In the genomic region with DNA sequence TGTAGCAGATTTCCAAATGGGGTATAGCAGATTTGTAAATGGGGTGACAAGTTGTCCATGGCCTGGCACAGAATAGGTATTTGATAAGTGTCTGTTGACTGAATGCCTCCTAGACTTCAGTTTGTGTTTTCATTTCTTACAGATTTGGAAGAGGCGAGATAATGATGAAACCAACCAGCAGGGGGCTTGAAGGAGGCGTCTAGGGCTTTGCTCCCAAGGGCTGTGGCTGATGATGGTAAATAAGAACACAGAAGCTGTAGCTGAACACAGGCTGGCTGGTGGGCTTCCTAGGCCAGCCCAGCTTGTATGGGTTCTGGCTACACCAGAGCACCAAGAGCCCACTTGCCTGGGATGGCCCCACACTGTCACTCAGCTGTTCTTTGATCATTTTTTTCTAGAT, we compare ENCODE assay signal across 8 cellular contexts. TPM values are rescaled to one million over a fixed set of nuclear protein-coding genes. Genes with fewer than 3 reads are reported as not detected.
DNase-seq lines count a peak whose midpoint lies in the region; ATAC-seq and TF ChIP-seq lines count a peak whose summit lies in the region.

No MANE protein-coding gene starts in this region.

- CTCF ChIA-PET in AG04449 (lab: Yijun Ruan, JAX) (interaction anchor here (0.7 to 35.3 kb wide), 31 partner anchors 11 to 466 kb away, joined by 3 to 915 read pairs (median 5); a partner anchor contains a TSS), RWPE1 (lab: Yijun Ruan, JAX) (interaction anchor here (0.6 to 2.6 kb wide), 4 partner anchors 9 to 23 kb away, joined by 3 to 17 read pairs (median 6); no protein-coding TSS in a partner anchor)

- DNase-seq in AG04449 (ENCODE audit: low read depth, low spot score): no peak
- peak; percentile 25 for DNase-seq in RWPE1 (ENCODE audit: low spot score)
- peak; percentile 74 for DNase-seq in fibroblast of mammary gland (ENCODE audit: low read depth)
- DNase-seq in thoracic aorta (ENCODE audit: low spot score): no peak
- no peak for DNase-seq in NCI-H146 (lab: John Stamatoyannopoulos, UW)
- no peak for DNase-seq in sigmoid colon

- H3K4me3 ChIP-seq in AG04449 (ENCODE audit: low read depth, low read length) (no peak overlapping the region), fibroblast of mammary gland (ENCODE audit: control insufficient read depth, low read depth, low read length) (no peak overlapping the region), thoracic aorta (no peak overlapping the region), sigmoid colon (no peak overlapping the region)

- intact Hi-C loops in sigmoid colon (cut with DNase I): no loop called here

- H3K36me3 ChIP-seq in thoracic aorta (peaks cover 68% of the 10 kb centered on the region), sigmoid colon (peaks cover 36 to 94% (median 53%) of the 10 kb centered on the region in 4 donors)

- whole genome bisulfite sequencing in sigmoid colon, 2 donors: 65 to 68% methylated on average over 2 of the region's 2 CpGs

- no peak overlapping the region for H3K27ac ChIP-seq in RWPE1
- peak overlapping the region in 1 of 2 donors; percentile 69 for H3K27ac ChIP-seq in thoracic aorta
- no peak overlapping the region for H3K27ac ChIP-seq in sigmoid colon

- ATAC-seq in thoracic aorta (ENCODE audit: insufficient number of reproducible peaks, low FRiP score, low read depth) (no peak), HG03439 (IDR thresholded peaks at IDR 0.05; ENCODE audit: unreplicated experiment) (no peak)

- no peak for TF ChIP-seq POLR2A in sigmoid colon (IDR thresholded peaks at IDR 0.05)

- TF ChIP-seq EP300 in sigmoid colon (IDR thresholded peaks at IDR 0.05): no peak

- TF ChIP-seq CTCF in AG04449 (IDR thresholded peaks at IDR 0.05; ENCODE audit: insufficient read depth, low read length, missing control alignments) (peak; percentile 65), GM12872 (IDR thresholded peaks at IDR 0.05; ENCODE audit: insufficient read depth, low read depth, low read length) (peak; percentile 67), RWPE1 (conservative IDR thresholded peaks at IDR 0.05; ENCODE audit: low read depth) (no peak; the same call in 1 of the 2 replicates), fibroblast of mammary gland (conservative IDR thresholded peaks at IDR 0.05; ENCODE audit: control insufficient read depth, insufficient read depth, low read depth, low read length) (peak; percentile 73), thoracic aorta (IDR thresholded peaks at IDR 0.05) (peak; percentile 33), sigmoid colon (IDR thresholded peaks at IDR 0.05) (peak in 1 of 4 experiments; percentile 9)

- H3K9me3 ChIP-seq in thoracic aorta: no peaks in the 10 kb centered on the region
- H3K9me3 ChIP-seq in sigmoid colon: no peaks in the 10 kb centered on the region

- POLR2A ChIA-PET in AG04449 (lab: Yijun Ruan, JAX): interaction anchor here (1.0 to 1.3 kb wide), 3 partner anchors 11 to 94 kb away, joined by 3 to 5 read pairs (median 3); no protein-coding TSS in a partner anchor
- POLR2A ChIA-PET in RWPE1 (lab: Yijun Ruan, JAX; ENCODE audit: low non-redundant PET): no interaction called here

- H3K27me3 ChIP-seq in thoracic aorta (replicated peaks; ENCODE audit: insufficient read depth): no peaks in the 10 kb centered on the region
- no peaks in the 10 kb centered on the region for H3K27me3 ChIP-seq in sigmoid colon

- H3K4me1 ChIP-seq in thoracic aorta (ENCODE audit: control insufficient read depth in 1 of 2, low read depth in 2 of 2) (peaks cover 0 to 5% of the 10 kb centered on the region in 2 donors), sigmoid colon (no peaks in the 10 kb centered on the region)

RNA-seq across cellular contexts. Expression of a gene that starts 19.4 kb away (rescaled TPM):
- total RNA-seq in thoracic aorta (not detected), sigmoid colon (not detected)
- polyA plus RNA-seq in sigmoid colon: 10 to 100 TPM in 1 of 3 donors, under 1 TPM in 1, not detected in 1; 0.57 to 23.4 TPM

RNA-seq across cellular contexts. Expression of a gene that starts 32.6 kb away (rescaled TPM):
- total RNA-seq in thoracic aorta (100 to 1,000 TPM in 1 of 2 donors, 10 to 100 TPM in 1; 39.5 to 109 TPM), sigmoid colon (100 to 1,000 TPM in 1 of 4 donors, 10 to 100 TPM in 3; 56.4 to 136 (median 72.0) TPM)
- 10 to 100 TPM; 39.9 to 49.2 (median 41.4) TPM for polyA plus RNA-seq in sigmoid colon

RNA-seq across cellular contexts. Expression of a gene that starts 36.8 kb away (rescaled TPM):
- total RNA-seq in thoracic aorta (10 to 100 TPM; 13.0 to 21.9 TPM), sigmoid colon (10 to 100 TPM; 10.6 to 13.0 (median 12.8) TPM)
- polyA plus RNA-seq in sigmoid colon: 10 to 100 TPM; 18.6 to 23.0 (median 21.3) TPM

RNA-seq across cellular contexts. Expression of a gene that starts 45.5 kb away (rescaled TPM):
- total RNA-seq in thoracic aorta (1 to 10 TPM; 1.5 to 8.5 TPM), sigmoid colon (1 to 10 TPM in 1 of 4 donors, not detected in 3; 1.6 TPM)
- 10 to 100 TPM in 1 of 3 donors, 1 to 10 TPM in 2; 2.4 to 13.9 (median 4.2) TPM for polyA plus RNA-seq in sigmoid colon

RNA-seq across cellular contexts. Expression of a gene that starts 46.1 kb away (rescaled TPM):
- total RNA-seq in thoracic aorta (10 to 100 TPM; 25.7 to 26.3 TPM), sigmoid colon (10 to 100 TPM; 18.4 to 29.9 (median 22.1) TPM)
- polyA plus RNA-seq in sigmoid colon: 10 to 100 TPM in 2 of 3 donors, 1 to 10 TPM in 1; 7.4 to 12.0 (median 11.6) TPM

Comparison
In these comparisons a context has a peak if more than half of its experiments do, and no peak if none do; other contexts are left out.
1. DNase-seq: peak in RWPE1 (single experiment) and fibroblast of mammary gland (single experiment); none in AG04449 (single experiment), thoracic aorta (single experiment), NCI-H146 (single experiment) and sigmoid colon (single experiment).